ENCODE assay signal across 8 cellular contexts in genomic region chr5:80034962-80035821, GRCh38. TPM values are rescaled to one million over a fixed set of nuclear protein-coding genes. Genes with fewer than 3 reads are reported as not detected.
DNase-seq lines count a peak whose midpoint lies in the region; ATAC-seq and TF ChIP-seq lines count a peak whose summit lies in the region.

TSS of gene THBS4 (plus strand) at chr5:80035348. CDS start at chr5:80035538, 190 bp downstream.

- H3K4me3 ChIP-seq in Caco-2 (ENCODE audit: low read depth, low read length), result peak within 1 kb of the TSS; percentile 20
- H3K4me3 ChIP-seq in NT2/D1 (ENCODE audit: insufficient read length, low read depth), result peak within 1 kb of the TSS; percentile 53

- intact Hi-C loops in Caco-2 (cut with micrococcal nuclease; ENCODE audit: unreplicated experiment), result no loop called here

- ATAC-seq in foreskin keratinocyte, result peak; percentile 50
- no peak for ATAC-seq in GM21390 (IDR thresholded peaks at IDR 0.05; ENCODE audit: unreplicated experiment)

- CTCF ChIA-PET in Caco-2 (lab: Charles Lee), result no interaction called here

- peaks cover 11% of the 10 kb centered on the region for H3K27me3 Mint-ChIP-seq in Caco-2 (ENCODE audit: insufficient read depth, unreplicated experiment)
- H3K27me3 Mint-ChIP-seq in osteocyte (ENCODE audit: unreplicated experiment), result peaks cover 81% of the 10 kb centered on the region

- in situ Hi-C loops in G401 (cut with HindIII; ENCODE audit: low sequenced_read_pairs), result no loop called here
- in situ Hi-C loops in ACHN (cut with HindIII; ENCODE audit: low pct_ligation_motif_present, low pct_unique_long_range_greater_than_20kb, low sequenced_read_pairs), result no loop called here

- DNase-seq in Caco-2 (no peak), NT2/D1 (ENCODE audit: low read depth, low spot score) (no peak), foreskin keratinocyte (no peak), osteocyte (ENCODE audit: extremely low spot score, unreplicated experiment) (no peak), G401 (ENCODE audit: low spot score) (no peak), erythroblast (lab: John Stamatoyannopoulos, UW) (no peak), ACHN (no peak)

- H3K27me3 ChIP-seq in Caco-2 (replicated peaks; ENCODE audit: control insufficient read depth, insufficient read depth, low read length), result no peaks in the 10 kb centered on the region
- peaks cover 50% of the 10 kb centered on the region for H3K27me3 ChIP-seq in NT2/D1 (ENCODE audit: insufficient read depth, insufficient read length)
- H3K27me3 ChIP-seq in foreskin keratinocyte, result peaks cover 79% of the 10 kb centered on the region

- H3K36me3 Mint-ChIP-seq in Caco-2 (ENCODE audit: insufficient read depth, unreplicated experiment) (no peaks in the 10 kb centered on the region), osteocyte (ENCODE audit: unreplicated experiment) (peaks cover 1% of the 10 kb centered on the region)

- no TSS peak for BruUV-seq in Caco-2 (replicated peaks; lab: Mats Ljungman, UMichigan)

- TF ChIP-seq CTCF in Caco-2 (IDR thresholded peaks at IDR 0.05; ENCODE audit: insufficient read depth in 1 of 2, low read depth in 1 of 2, low read length in 1 of 2, severe bottlenecking in 1 of 2, unreplicated experiment in 1 of 2), result no peak
- no peak for TF ChIP-seq CTCF in foreskin keratinocyte (conservative IDR thresholded peaks at IDR 0.05)
- no peak for TF ChIP-seq CTCF in osteocyte (IDR thresholded peaks at IDR 0.05)

- H3K9me3 ChIP-seq in Caco-2 (no peaks in the 10 kb centered on the region), NT2/D1 (ENCODE audit: insufficient read depth, low read length) (no peaks in the 10 kb centered on the region)

- H3K27ac Mint-ChIP-seq in Caco-2 (ENCODE audit: unreplicated experiment) (no peak within 1 kb of the TSS), osteocyte (ENCODE audit: unreplicated experiment) (no peak within 1 kb of the TSS)

- no peak for TF ChIP-seq POLR2A in erythroblast (IDR thresholded peaks at IDR 0.05; ENCODE audit: low read length)

- H3K27ac ChIP-seq in foreskin keratinocyte, result no peak within 1 kb of the TSS

- POLR2A ChIA-PET in Caco-2 (lab: Charles Lee), result no interaction called here

- no peaks in the 10 kb centered on the region for H3K4me1 ChIP-seq in Caco-2
- H3K4me1 ChIP-seq in NT2/D1 (ENCODE audit: insufficient read depth, insufficient read length), result no peaks in the 10 kb centered on the region
- H3K4me1 ChIP-seq in foreskin keratinocyte, result no peaks in the 10 kb centered on the region

- H3K36me3 ChIP-seq in Caco-2 (ENCODE audit: control insufficient read depth, insufficient read depth, low read length) (no peaks in the 10 kb centered on the region), NT2/D1 (ENCODE audit: insufficient read depth, insufficient read length, low read length) (no peaks in the 10 kb centered on the region)

- H3K9me3 Mint-ChIP-seq in Caco-2 (ENCODE audit: unreplicated experiment), result no peaks in the 10 kb centered on the region
- H3K9me3 Mint-ChIP-seq in osteocyte (ENCODE audit: unreplicated experiment), result no peaks in the 10 kb centered on the region

- peak within 1 kb of the TSS; percentile 72 for H3K9ac ChIP-seq in NT2/D1 (ENCODE audit: insufficient read length, low read depth)

- H3K4me1 Mint-ChIP-seq in Caco-2 (ENCODE audit: low read depth, unreplicated experiment) (no peaks in the 10 kb centered on the region), osteocyte (ENCODE audit: unreplicated experiment) (peaks cover 4% of the 10 kb centered on the region)

- H3K4me3 Mint-ChIP-seq in Caco-2 (ENCODE audit: unreplicated experiment) (peak within 1 kb of the TSS; percentile 29), osteocyte (ENCODE audit: unreplicated experiment) (peak within 1 kb of the TSS; percentile 60)

RNA-seq across cellular contexts. Expression of gene THBS4, which starts in this region (rescaled TPM):
- 0.28 TPM in 1 of 2 replicates, not detected in the other for total RNA-seq in Caco-2 (2022)
- total RNA-seq in foreskin keratinocyte, result 0.67 and 1.1 TPM in 2 replicates
- 0.59 and 0.69 TPM in 2 replicates for polyA plus RNA-seq in foreskin keratinocyte
- 1.4 and 1.5 TPM in 2 replicates for total RNA-seq in osteocyte
- 1.9 and 5.2 TPM in 2 replicates for total RNA-seq in G401 (2014; rRNA removed; shearing (Covaris generic))
